In the genomic region with DNA sequence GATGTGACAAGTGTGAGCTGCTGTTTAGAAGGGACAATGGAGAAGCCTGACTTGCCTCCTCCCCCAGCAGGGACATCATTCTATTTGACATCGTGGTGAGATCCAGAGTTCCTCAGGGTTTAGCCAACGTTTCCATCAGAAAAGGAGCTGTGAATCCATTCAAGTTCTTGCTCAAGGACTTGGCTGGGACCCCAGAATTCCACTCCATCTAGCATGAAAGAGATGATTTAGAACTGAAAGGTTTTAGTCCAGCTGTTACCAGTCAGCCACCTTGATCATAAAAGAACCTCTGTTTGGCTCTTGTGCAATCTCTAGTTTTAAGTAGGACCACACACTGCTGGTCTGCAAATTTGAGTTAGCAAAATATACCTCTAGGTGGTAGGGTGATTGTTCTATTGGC, we compare ENCODE assay signal across 13 cellular contexts.
DNase-seq lines count a peak whose midpoint lies in the region; ATAC-seq, FAIRE-seq and TF ChIP-seq lines count a peak whose summit lies in the region.
"Had no signal": no experiment of that assay in that cellular context is flagged by ENCODE, and none has a peak within 500 bp of the region (broad histone marks: within the 10 kb centered on the region; RNA-seq: fewer than 3 reads in every experiment).

No MANE protein-coding gene starts in this region.

- H3K27ac ChIP-seq in SK-N-SH (ENCODE audit: low read depth in 2 of 2, low read length in 1 of 2), result peak overlapping the region in 1 of 2 experiments; percentile 18; a peak in 1 of 4 replicates
- peak overlapping the region; percentile 88 for H3K27ac ChIP-seq in left ventricle myocardium inferior (replicated peaks)
- peak overlapping the region in 2 of 4 donors; percentile 59 to 86 for H3K27ac ChIP-seq in tibial nerve
- H3K27ac ChIP-seq: upper lobe of right lung had no signal

- no peak for TF ChIP-seq CTCF in SK-N-SH (IDR thresholded peaks at IDR 0.05)
- no peak for TF ChIP-seq CTCF in astrocyte of the cerebellum (IDR thresholded peaks at IDR 0.05; ENCODE audit: low read depth, low read length, missing control alignments)
- no peak for TF ChIP-seq CTCF in left ventricle myocardium inferior (IDR thresholded peaks at IDR 0.05; ENCODE audit: borderline replicate concordance)
- TF ChIP-seq CTCF in tibial nerve (IDR thresholded peaks at IDR 0.05), result no peak

- ATAC-seq in SK-N-SH treated with all-trans-retinoic acid at 6 μM for 48 hours (no peak), HG02759 (IDR thresholded peaks at IDR 0.05; ENCODE audit: unreplicated experiment) (no peak)
- ATAC-seq: upper lobe of right lung had no signal

- H3K4me3 ChIP-seq in SK-N-SH (ENCODE audit: low read depth in 2 of 2, low read length in 1 of 2) (no peak overlapping the region), astrocyte of the cerebellum (ENCODE audit: low read depth, low read length) (no peak overlapping the region), left ventricle myocardium inferior (no peak overlapping the region), tibial nerve (no peak overlapping the region)
- H3K4me3 ChIP-seq: upper lobe of right lung had no signal

- CTCF ChIA-PET in SK-N-SH (lab: Yijun Ruan, JAX), result no interaction called here

- H3K9me2 ChIP-seq in SK-N-SH, result no peaks in the 10 kb centered on the region

- intact Hi-C loops in left ventricle myocardium inferior (cut with micrococcal nuclease), result no loop called here

- POLR2A ChIA-PET in SK-N-SH (lab: Yijun Ruan, JAX), result no interaction called here

- FAIRE-seq in GM19239 (lab: Jason Lieb, UNC), result no peak
- FAIRE-seq: frontal cortex had no signal

- peak overlapping the region; percentile 16; the same call in 1 of the 2 replicates for H3K4me2 ChIP-seq in SK-N-SH

- no peak for TF ChIP-seq RAD21 in SK-N-SH (IDR thresholded peaks at IDR 0.05; ENCODE audit: low read length)

- H3K9me3 ChIP-seq in SK-N-SH (no peaks in the 10 kb centered on the region), left ventricle myocardium inferior (replicated peaks) (no peaks in the 10 kb centered on the region), tibial nerve (no peaks in the 10 kb centered on the region)
- H3K9me3 ChIP-seq: upper lobe of right lung had no signal

- DNase-seq in SK-N-SH (no peak), astrocyte of the cerebellum (ENCODE audit: low read depth) (peak; percentile 88), left ventricle myocardium inferior (no peak), tibial nerve (ENCODE audit: low spot score in 2 of 2) (peak; percentile 67 to 81), GM19239 (ENCODE audit: insufficient read length, low spot score) (no peak), germinal center (ENCODE audit: low spot score) (no peak)
- DNase-seq: activated CD4-positive, alpha-beta T cell treated with anti-CD3 and anti-CD28 coated beads, Interleukin-2, amount 50 U/mL, for 48 hours; Kasumi-1; NCI-H2107; upper lobe of right lung had no signal

- H3K9ac ChIP-seq in SK-N-SH, result no peak overlapping the region

- peak in 1 of 2 experiments; percentile 10; a peak in 1 of 4 replicates for TF ChIP-seq EP300 in SK-N-SH (IDR thresholded peaks at IDR 0.05; ENCODE audit: borderline replicate concordance in 1 of 2, low read depth in 1 of 2, low read length in 1 of 2)
- TF ChIP-seq EP300 in tibial nerve (IDR thresholded peaks at IDR 0.05), result peak in 1 of 2 donors; percentile 61

- no peak for TF ChIP-seq POLR2A in tibial nerve (IDR thresholded peaks at IDR 0.05)

- in situ Hi-C loops in astrocyte of the cerebellum (cut with HindIII; ENCODE audit: low sequenced_read_pairs), result no loop called here

- no peak overlapping the region; the same call in 1 of the 2 replicates for H2AFZ ChIP-seq in SK-N-SH (ENCODE audit: low read depth)

- H3K27me3 ChIP-seq in SK-N-SH (ENCODE audit: insufficient read depth), result no peaks in the 10 kb centered on the region
- no peaks in the 10 kb centered on the region for H3K27me3 ChIP-seq in left ventricle myocardium inferior (ENCODE audit: low read depth)
- no peaks in the 10 kb centered on the region for H3K27me3 ChIP-seq in tibial nerve
- H3K27me3 ChIP-seq: upper lobe of right lung had no signal

- H3K36me3 ChIP-seq in SK-N-SH (replicated peaks in 1 of 2; ENCODE audit: control insufficient read depth in 1 of 2, insufficient read depth in 2 of 2, low read length in 1 of 2) (no peaks in the 10 kb centered on the region), left ventricle myocardium inferior (no peaks in the 10 kb centered on the region), tibial nerve (no peaks in the 10 kb centered on the region)
- H3K36me3 ChIP-seq: upper lobe of right lung had no signal

- peaks cover 32% of the 10 kb centered on the region for H3F3A ChIP-seq in SK-N-SH (replicated peaks; ENCODE audit: insufficient read depth)

- peaks cover 6% of the 10 kb centered on the region; the same call in 1 of the 2 replicates for H3K79me2 ChIP-seq in SK-N-SH (ENCODE audit: insufficient read depth)

- H3K4me1 ChIP-seq in SK-N-SH (ENCODE audit: control insufficient read depth in 1 of 2, insufficient read depth in 2 of 2, low read depth in 1 of 2, low read length in 1 of 2), result peaks cover 15 to 16% of the 10 kb centered on the region in 2 experiments
- H3K4me1 ChIP-seq in left ventricle myocardium inferior, result peaks cover 68% of the 10 kb centered on the region
- peaks cover 3 to 74% (median 40%) of the 10 kb centered on the region in 4 donors for H3K4me1 ChIP-seq in tibial nerve

- 29% methylated on average over 2 of the region's 2 CpGs for WGBS in SK-N-SH (ENCODE audit: low lambda C conversion rate)
- WGBS in tibial nerve, 2 donors, result 13 to 23% methylated on average over 2 of the region's 2 CpGs

- no peaks in the 10 kb centered on the region for H4K20me1 ChIP-seq in SK-N-SH (ENCODE audit: insufficient read depth)

TF ChIP-seq in SK-N-SH, 30 proteins besides CTCF, POLR2A, EP300 and RAD21:
- TF ChIP-seq CHD2 (IDR thresholded peaks at IDR 0.05; ENCODE audit: low read length, partially characterized antibody), result no peak
- TF ChIP-seq FOXM1 (IDR thresholded peaks at IDR 0.05; ENCODE audit: low read depth), result no peak
- peak; percentile 46 for TF ChIP-seq PBX3 (IDR thresholded peaks at IDR 0.05)
- peak; percentile 44; the same call in 1 of the 2 replicates for TF ChIP-seq NFIC (IDR thresholded peaks at IDR 0.05; ENCODE audit: borderline replicate concordance)
- no peak for TF ChIP-seq GATA2 (CRISPR knock-in tag; IDR thresholded peaks at IDR 0.05)
- TF ChIP-seq TCF12 (IDR thresholded peaks at IDR 0.05), result peak; percentile 75

TF ChIP-seq in SK-N-SH treated with all-trans-retinoic acid at 6 μM for 48 hours, 23 proteins besides CTCF, POLR2A, EP300 and RAD21 (continues in another document):
- TF ChIP-seq, protein P1, sequence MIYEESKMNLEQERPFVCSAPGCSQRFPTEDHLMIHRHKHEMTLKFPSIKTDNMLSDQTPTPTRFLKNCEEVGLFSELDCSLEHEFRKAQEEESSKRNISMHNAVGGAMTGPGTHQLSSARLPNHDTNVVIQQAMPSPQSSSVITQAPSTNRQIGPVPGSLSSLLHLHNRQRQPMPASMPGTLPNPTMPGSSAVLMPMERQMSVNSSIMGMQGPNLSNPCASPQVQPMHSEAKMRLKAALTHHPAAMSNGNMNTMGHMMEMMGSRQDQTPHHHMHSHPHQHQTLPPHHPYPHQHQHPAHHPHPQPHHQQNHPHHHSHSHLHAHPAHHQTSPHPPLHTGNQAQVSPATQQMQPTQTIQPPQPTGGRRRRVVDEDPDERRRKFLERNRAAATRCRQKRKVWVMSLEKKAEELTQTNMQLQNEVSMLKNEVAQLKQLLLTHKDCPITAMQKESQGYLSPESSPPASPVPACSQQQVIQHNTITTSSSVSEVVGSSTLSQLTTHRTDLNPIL (CRISPR knock-in tag; IDR thresholded peaks at IDR 0.05; ENCODE audit: low read depth), result no peak
- TF ChIP-seq GLIS3 (CRISPR knock-in tag; IDR thresholded peaks at IDR 0.05), result no peak
- no peak for TF ChIP-seq PPARA (CRISPR knock-in tag; IDR thresholded peaks at IDR 0.05; ENCODE audit: borderline replicate concordance)
- TF ChIP-seq OSR1 (CRISPR knock-in tag; IDR thresholded peaks at IDR 0.05), result no peak
- no peak for TF ChIP-seq CSRNP3 (CRISPR knock-in tag; IDR thresholded peaks at IDR 0.05)
- no peak for TF ChIP-seq BACH2 (CRISPR knock-in tag; IDR thresholded peaks at IDR 0.05; ENCODE audit: borderline replicate concordance)
- no peak for TF ChIP-seq CSDC2 (CRISPR knock-in tag; IDR thresholded peaks at IDR 0.05)
- no peak for TF ChIP-seq ZNF70 (CRISPR knock-in tag; IDR thresholded peaks at IDR 0.05)
- no peak for TF ChIP-seq ISL1 (CRISPR knock-in tag; IDR thresholded peaks at IDR 0.05)
- TF ChIP-seq ZFP3 (CRISPR knock-in tag; IDR thresholded peaks at IDR 0.05), result no peak
- TF ChIP-seq, protein P2, sequence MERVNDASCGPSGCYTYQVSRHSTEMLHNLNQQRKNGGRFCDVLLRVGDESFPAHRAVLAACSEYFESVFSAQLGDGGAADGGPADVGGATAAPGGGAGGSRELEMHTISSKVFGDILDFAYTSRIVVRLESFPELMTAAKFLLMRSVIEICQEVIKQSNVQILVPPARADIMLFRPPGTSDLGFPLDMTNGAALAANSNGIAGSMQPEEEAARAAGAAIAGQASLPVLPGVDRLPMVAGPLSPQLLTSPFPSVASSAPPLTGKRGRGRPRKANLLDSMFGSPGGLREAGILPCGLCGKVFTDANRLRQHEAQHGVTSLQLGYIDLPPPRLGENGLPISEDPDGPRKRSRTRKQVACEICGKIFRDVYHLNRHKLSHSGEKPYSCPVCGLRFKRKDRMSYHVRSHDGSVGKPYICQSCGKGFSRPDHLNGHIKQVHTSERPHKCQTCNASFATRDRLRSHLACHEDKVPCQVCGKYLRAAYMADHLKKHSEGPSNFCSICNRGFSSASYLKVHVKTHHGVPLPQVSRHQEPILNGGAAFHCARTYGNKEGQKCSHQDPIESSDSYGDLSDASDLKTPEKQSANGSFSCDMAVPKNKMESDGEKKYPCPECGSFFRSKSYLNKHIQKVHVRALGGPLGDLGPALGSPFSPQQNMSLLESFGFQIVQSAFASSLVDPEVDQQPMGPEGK (CRISPR knock-in tag; IDR thresholded peaks at IDR 0.05; ENCODE audit: borderline replicate concordance), result no peak
- no peak for TF ChIP-seq ZFP30 (CRISPR knock-in tag; IDR thresholded peaks at IDR 0.05)
- TF ChIP-seq ARNTL (CRISPR knock-in tag; IDR thresholded peaks at IDR 0.05; ENCODE audit: borderline replicate concordance, low read depth), result no peak

Comparison
In these comparisons a context has a peak if more than half of its experiments do, and no peak if none do; other contexts are left out.
1. DNase-seq: peak in astrocyte of the cerebellum (single experiment) and tibial nerve (2 of 2); none in SK-N-SH (single experiment), left ventricle myocardium inferior (single experiment), GM19239 (single experiment) and germinal center (single experiment).